ENCODE assay signal across 28 cellular contexts in genomic region chr17:28618464-28618863, GRCh38.
"Had no signal": no experiment of that assay in that cellular context is flagged by ENCODE, and none has a peak within 500 bp of the region (broad histone marks: within the 10 kb centered on the region; RNA-seq: fewer than 3 reads in every experiment).

No MANE protein-coding gene starts in this region.

- ATAC-seq: stimulated activated effector memory CD8-positive, alpha-beta T cell treated with anti-CD3 and anti-CD28 coated beads, Interleukin-12 subunit alpha, Interleukin-12 subunit beta, amount 100 ng/mL, for 72 hours; stimulated activated memory B cell treated with anti-CD40 and anti-IgM and Interleukin-4, amounts not matched to agents 10 μg/mL and 1 μg/mL and 100 μg/mL, for 72 hours; stimulated activated naive B cell treated with anti-CD40 and anti-IgM and Interleukin-4, amounts not matched to agents 10 μg/mL and 1 μg/mL and 100 μg/mL, for 72 hours; stimulated activated naive CD8-positive, alpha-beta T cell treated with anti-CD3 and anti-CD28 coated beads, Interleukin-15, amount 100 ng/mL, for 72 hours; stimulated activated naive CD8-positive, alpha-beta T cell treated with anti-CD3 and anti-CD28 coated beads, Interleukin-15, Interleukin-2, amounts not matched to agents 100 U/mL and 50 U/mL, for 24 hours; upper lobe of right lung had no signal

- H3K27me3 Mint-ChIP-seq: stimulated activated memory B cell treated with anti-CD40 and anti-IgM and Interleukin-4, amounts not matched to agents 10 μg/mL and 1 μg/mL and 100 μg/mL, for 72 hours; stimulated activated naive B cell treated with anti-CD40 and anti-IgM and Interleukin-4, amounts not matched to agents 10 μg/mL and 1 μg/mL and 100 μg/mL, for 72 hours; stimulated activated naive CD8-positive, alpha-beta T cell treated with anti-CD3 and anti-CD28 coated beads, Interleukin-15, amount 100 ng/mL, for 72 hours; stimulated activated naive CD8-positive, alpha-beta T cell treated with anti-CD3 and anti-CD28 coated beads, Interleukin-15, Interleukin-2, amounts not matched to agents 100 ng/mL and 50 ng/mL, for 24 hours; type B pancreatic cell had no signal

- H3K27me3 ChIP-seq: suprapubic skin, testis, thyroid gland, tibial artery, tibial nerve, transverse colon, upper lobe of left lung, upper lobe of right lung, uterus, vagina had no signal

- H3K36me3 ChIP-seq: uterus had no signal

- H3K4me3 ChIP-seq: suprapubic skin, testis, thoracic aorta, thyroid gland, tibial artery, tibial nerve, transverse colon, upper lobe of left lung, upper lobe of right lung, uterus, vagina had no signal

- H3K4me3 Mint-ChIP-seq: stimulated activated effector memory CD8-positive, alpha-beta T cell treated with anti-CD3 and anti-CD28 coated beads, Interleukin-12 subunit alpha, Interleukin-12 subunit beta, amount 100 ng/mL, for 72 hours; stimulated activated memory B cell treated with anti-CD40 and anti-IgM and Interleukin-4, amounts not matched to agents 10 μg/mL and 1 μg/mL and 100 μg/mL, for 72 hours; stimulated activated naive B cell treated with anti-CD40 and anti-IgM and Interleukin-4, amounts not matched to agents 10 μg/mL and 1 μg/mL and 100 μg/mL, for 72 hours; stimulated activated naive CD8-positive, alpha-beta T cell treated with anti-CD3 and anti-CD28 coated beads, Interleukin-15, amount 100 ng/mL, for 72 hours; stimulated activated naive CD8-positive, alpha-beta T cell treated with anti-CD3 and anti-CD28 coated beads, Interleukin-15, Interleukin-2, amounts not matched to agents 100 ng/mL and 50 ng/mL, for 24 hours; type B pancreatic cell had no signal

- H3K9me3 ChIP-seq: suprapubic skin, testis, thoracic aorta, thyroid gland, tibial artery, tibial nerve, transverse colon, upper lobe of left lung, upper lobe of right lung, uterus, vagina had no signal

- H3K4me1 ChIP-seq: testis, thyroid gland, tibial artery, tibial nerve, transverse colon, upper lobe of left lung, upper lobe of right lung, uterus, vagina had no signal

- H3K4me1 Mint-ChIP-seq: stimulated activated effector memory CD8-positive, alpha-beta T cell treated with anti-CD3 and anti-CD28 coated beads, Interleukin-12 subunit alpha, Interleukin-12 subunit beta, amount 100 ng/mL, for 72 hours; stimulated activated naive CD8-positive, alpha-beta T cell treated with anti-CD3 and anti-CD28 coated beads, Interleukin-15, amount 100 ng/mL, for 72 hours had no signal

- FAIRE-seq: urothelium cell line had no signal

- H3K9me3 Mint-ChIP-seq: stimulated activated effector memory CD8-positive, alpha-beta T cell treated with anti-CD3 and anti-CD28 coated beads, Interleukin-12 subunit alpha, Interleukin-12 subunit beta, amount 100 ng/mL, for 72 hours; stimulated activated memory B cell treated with anti-CD40 and anti-IgM and Interleukin-4, amounts not matched to agents 10 μg/mL and 1 μg/mL and 100 μg/mL, for 72 hours; stimulated activated naive B cell treated with anti-CD40 and anti-IgM and Interleukin-4, amounts not matched to agents 10 μg/mL and 1 μg/mL and 100 μg/mL, for 72 hours; stimulated activated naive CD8-positive, alpha-beta T cell treated with anti-CD3 and anti-CD28 coated beads, Interleukin-15, amount 100 ng/mL, for 72 hours; stimulated activated naive CD8-positive, alpha-beta T cell treated with anti-CD3 and anti-CD28 coated beads, Interleukin-15, Interleukin-2, amounts not matched to agents 100 ng/mL and 50 ng/mL, for 24 hours; type B pancreatic cell had no signal

- H3K27ac Mint-ChIP-seq: stimulated activated effector memory CD8-positive, alpha-beta T cell treated with anti-CD3 and anti-CD28 coated beads, Interleukin-12 subunit alpha, Interleukin-12 subunit beta, amount 100 ng/mL, for 72 hours; stimulated activated memory B cell treated with anti-CD40 and anti-IgM and Interleukin-4, amounts not matched to agents 10 μg/mL and 1 μg/mL and 100 μg/mL, for 72 hours; stimulated activated naive B cell treated with anti-CD40 and anti-IgM and Interleukin-4, amounts not matched to agents 10 μg/mL and 1 μg/mL and 100 μg/mL, for 72 hours; stimulated activated naive CD8-positive, alpha-beta T cell treated with anti-CD3 and anti-CD28 coated beads, Interleukin-15, Interleukin-2, amounts not matched to agents 100 ng/mL and 50 ng/mL, for 24 hours; type B pancreatic cell had no signal

- H3K27ac ChIP-seq: suprapubic skin, testis, thoracic aorta, thyroid gland, tibial artery, tibial nerve, transverse colon, upper lobe of left lung, upper lobe of right lung, uterus, vagina had no signal

- DNase-seq: stimulated activated CD4-positive, alpha-beta T cell treated with anti-CD3 and anti-CD28 coated beads, Interleukin-2, amount 100 ng/mL, for 48 hours; stimulated activated CD4-positive, alpha-beta T cell treated with anti-CD3 and anti-CD28 coated beads, Interleukin-4, amount 100 ng/mL, for 1 hour; stimulated activated CD4-positive, alpha-beta T cell treated with anti-CD3 and anti-CD28 coated beads, Interleukin-4, amount 100 ng/mL, for 24 hours; stimulated activated CD4-positive, alpha-beta T cell treated with anti-CD3 and anti-CD28 coated beads, Interleukin-4, amount 100 ng/mL, for 4 hours; stimulated activated CD8-positive, alpha-beta memory T cell treated with anti-CD3 and anti-CD28 coated beads, Interleukin-4, amount 100 ng/mL, for 48 hours; stimulated activated naive B cell treated with anti-CD40 and anti-IgM and Interleukin-4, amounts not matched to agents 10 μg/mL and 1 μg/mL and 100 μg/mL, for 72 hours; stimulated activated naive CD4-positive, alpha-beta T cell; stimulated activated naive CD4-positive, alpha-beta T cell treated with Interleukin-2 at 50 U/mL for 16 hours; stimulated activated naive CD8-positive, alpha-beta T cell treated with anti-CD3 and anti-CD28 coated beads, Interleukin-15, amount 100 ng/mL, for 72 hours; stimulated activated naive CD8-positive, alpha-beta T cell treated with anti-CD3 and anti-CD28 coated beads, Interleukin-15, Interleukin-2, amounts not matched to agents 100 U/mL and 50 U/mL, for 24 hours; substantia nigra; testis; thyroid gland; tibial artery; transverse colon; trophoblast cell; upper lobe of left lung; upper lobe of right lung; uterus had no signal
